Comparison of ENCODE assay signal across 26 cellular contexts in genomic region chr3:36065321-36065720, GRCh38.
DNase-seq lines count a peak whose midpoint lies in the region; ATAC-seq, FAIRE-seq and TF ChIP-seq lines count a peak whose summit lies in the region.
"Had no signal": no experiment of that assay in that cellular context is flagged by ENCODE, and none has a peak within 500 bp of the region (broad histone marks: within the 10 kb centered on the region; RNA-seq: fewer than 3 reads in every experiment).

No MANE protein-coding gene starts in this region.

- no peaks in the 10 kb centered on the region for H3K36me3 ChIP-seq in brain microvascular endothelial cell (replicated peaks)
- H3K36me3 ChIP-seq: BE2C; BLaER1 treated with 17β-estradiol and CSF1 and Interleukin-3, amounts not matched to agents 10 nM and 100 nM had no signal

- intact Hi-C loops in left colon (cut with DNase I, micrococcal nuclease) = no loop called here

- no peak for TF ChIP-seq CTCF in GM13976 (IDR thresholded peaks at IDR 0.05; ENCODE audit: borderline replicate concordance, control extremely low read depth, extremely low read depth, insufficient read depth, missing control alignments)
- TF ChIP-seq CTCF in brain microvascular endothelial cell (IDR thresholded peaks at IDR 0.05; ENCODE audit: low read depth, low read length, missing control alignments) = no peak

- peak; percentile 2 for FAIRE-seq in RCC 7860 (lab: Jason Lieb, UNC)
- FAIRE-seq: A549, D721Med, GM12878, GM18507 had no signal

- DNase-seq in NCI-H2171 treated with DMSO at 0.1 percent for 48 hours (lab: John Stamatoyannopoulos, UW) (peak; percentile 14), NCI-H2171 (lab: John Stamatoyannopoulos, UW) (no peak), RCC 7860 (ENCODE audit: low spot score) (peak; percentile 30), kidney glomerular epithelial cell (lab: John Stamatoyannopoulos, UW) (peak; percentile 60), GM13976 (ENCODE audit: low spot score) (no peak), HPDE6-E6E7 (ENCODE audit: extremely low spot score) (no peak), left colon (no peak), brain microvascular endothelial cell (no peak)
- DNase-seq: ACHN; AML-193; CD4-positive, alpha-beta T cell; CD8-positive, alpha-beta memory T cell; DMS 273 treated with DMSO at 0.1 percent for 48 hours; DMS79; EL; GDM1; GOT3; H7; HCEC 1CT had no signal

- in situ Hi-C loops in GM13976 (cut with MboI; ENCODE audit: low sequenced_read_pairs, unreplicated experiment) (no loop called here), brain microvascular endothelial cell (cut with HindIII; ENCODE audit: low pct_ligation_motif_present, low sequenced_read_pairs) (no loop called here)

- ATAC-seq in left colon = no peak
- ATAC-seq: A549, GM12878 had no signal

- H3K27me3 ChIP-seq in brain microvascular endothelial cell (replicated peaks) = no peaks in the 10 kb centered on the region
- H3K27me3 ChIP-seq: BE2C; BLaER1 treated with 17β-estradiol and CSF1 and Interleukin-3, amounts not matched to agents 10 nM and 100 nM had no signal

- no peak overlapping the region for H3K4me3 ChIP-seq in brain microvascular endothelial cell (ENCODE audit: low read depth, low read length)
- H3K4me3 ChIP-seq: A549; BLaER1 treated with 17β-estradiol and CSF1 and Interleukin-3, amounts not matched to agents 10 nM and 100 nM; GM12878 had no signal

- H3K27ac ChIP-seq in brain microvascular endothelial cell = no peak overlapping the region
- H3K27ac ChIP-seq: 22Rv1; A549; BLaER1 treated with 17β-estradiol and CSF1 and Interleukin-3, amounts not matched to agents 10 nM and 100 nM had no signal

Comparison
In these comparisons a context has a peak if more than half of its experiments do, and no peak if none do; other contexts are left out.
1. DNase-seq: peak in NCI-H2171 treated with DMSO at 0.1 percent for 48 hours (single experiment), RCC 7860 (single experiment) and kidney glomerular epithelial cell (single experiment); none in NCI-H2171 (single experiment), GM13976 (single experiment), HPDE6-E6E7 (single experiment), left colon (0 of 2) and brain microvascular endothelial cell (single experiment).